In the genomic region with DNA sequence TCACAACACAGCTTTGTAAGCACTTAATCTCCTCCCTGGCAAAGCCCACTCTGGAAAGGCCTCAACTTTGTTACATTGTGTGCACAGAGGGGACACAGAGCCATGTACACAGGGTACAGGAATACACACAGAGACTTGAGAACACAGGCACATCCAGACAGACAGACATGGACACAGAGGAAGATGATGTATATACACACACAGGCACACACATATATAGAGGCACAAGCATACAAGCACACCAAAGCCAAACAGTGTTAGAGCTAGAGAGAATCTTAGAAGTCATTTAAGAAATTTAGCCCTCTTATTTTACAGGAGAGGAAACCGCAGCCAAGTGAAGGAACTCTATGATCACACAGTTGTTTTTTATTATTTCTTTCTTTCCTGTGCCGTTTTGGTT, we compare ENCODE assay signal across 1 cellular context.
TF ChIP-seq lines count a peak whose summit lies in the region.

No MANE protein-coding gene starts in this region.

TF ChIP-seq in A549, 52 proteins besides CTCF, POLR2A, EP300 and RAD21 (continued from another document):
- TF ChIP-seq ELK1 (IDR thresholded peaks at IDR 0.05; ENCODE audit: low read depth, low read length) (no peak), CHD4 (IDR thresholded peaks at IDR 0.05; ENCODE audit: borderline replicate concordance) (no peak), RNF2 (IDR thresholded peaks at IDR 0.05; ENCODE audit: borderline replicate concordance, low read depth) (no peak), RCOR1 (IDR thresholded peaks at IDR 0.05; ENCODE audit: low read depth, low read length) (no peak), ATOH8 (CRISPR knock-in tag; IDR thresholded peaks at IDR 0.05; ENCODE audit: low read depth) (no peak), BHLHE40 (IDR thresholded peaks at IDR 0.05; ENCODE audit: low read depth, low read length) (no peak)
